Comparison of ENCODE assay signal across 1 cellular context in the genomic region with DNA sequence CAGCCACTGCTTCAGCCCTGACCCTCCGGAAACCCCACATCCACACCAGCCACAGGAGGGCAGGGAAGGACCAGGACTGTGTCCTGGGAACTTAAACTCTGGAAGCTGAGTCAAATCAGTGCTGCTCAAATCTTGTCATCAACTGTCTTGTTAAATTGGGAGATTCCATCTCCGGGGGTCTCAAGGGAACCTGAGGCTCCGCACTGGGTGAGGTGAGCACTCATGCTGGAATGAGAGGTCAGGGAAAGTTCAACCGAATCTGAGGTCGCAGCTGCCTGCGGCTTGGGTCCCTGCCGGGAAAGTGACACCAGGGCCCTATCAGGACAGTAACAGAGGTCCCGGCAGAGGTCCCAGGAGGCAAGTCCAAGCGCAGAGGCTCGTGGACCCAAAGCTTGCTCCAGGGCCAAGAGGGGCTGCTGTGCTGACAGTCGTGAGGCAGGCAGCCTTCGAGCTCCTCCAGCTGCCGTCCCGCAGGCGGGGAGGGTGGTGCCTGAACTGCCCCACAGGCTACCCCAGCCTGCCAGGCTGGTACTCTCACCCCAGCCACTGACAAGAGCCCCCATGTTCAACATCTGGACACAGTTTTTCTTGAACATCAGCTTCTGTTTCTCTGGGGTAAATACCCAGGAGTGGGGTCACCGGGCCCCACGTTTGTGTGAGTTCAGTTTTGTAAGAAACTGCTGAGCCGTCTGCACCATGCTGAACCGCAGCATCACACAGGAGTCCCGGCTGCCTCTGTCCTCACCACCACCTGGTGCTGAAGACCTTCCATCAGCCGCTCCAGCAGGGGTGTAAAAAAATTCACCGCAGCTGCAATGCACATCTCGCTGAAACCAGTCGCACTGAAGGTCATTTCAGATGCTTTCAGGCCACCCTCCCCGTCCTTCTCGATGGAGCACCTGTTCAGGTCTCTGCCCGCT.
TF ChIP-seq lines count a peak whose summit lies in the region.

No MANE protein-coding gene starts in this region.

TF ChIP-seq in GM23338, 12 proteins besides CTCF, POLR2A, EP300 and RAD21 (continued from another document):
- TF ChIP-seq ZNF462 (CRISPR knock-in tag; IDR thresholded peaks at IDR 0.05), result no peak
- no peak for TF ChIP-seq EZH2 (IDR thresholded peaks at IDR 0.05; ENCODE audit: low read depth, unreplicated experiment)
- no peak for TF ChIP-seq POLR2AphosphoS5 (IDR thresholded peaks at IDR 0.05; ENCODE audit: low read depth)
- no peak for TF ChIP-seq CREB1 (CRISPR knock-in tag; IDR thresholded peaks at IDR 0.05; ENCODE audit: low read depth)
